12 cellular contexts compared by ENCODE assay signal in the genomic region with DNA sequence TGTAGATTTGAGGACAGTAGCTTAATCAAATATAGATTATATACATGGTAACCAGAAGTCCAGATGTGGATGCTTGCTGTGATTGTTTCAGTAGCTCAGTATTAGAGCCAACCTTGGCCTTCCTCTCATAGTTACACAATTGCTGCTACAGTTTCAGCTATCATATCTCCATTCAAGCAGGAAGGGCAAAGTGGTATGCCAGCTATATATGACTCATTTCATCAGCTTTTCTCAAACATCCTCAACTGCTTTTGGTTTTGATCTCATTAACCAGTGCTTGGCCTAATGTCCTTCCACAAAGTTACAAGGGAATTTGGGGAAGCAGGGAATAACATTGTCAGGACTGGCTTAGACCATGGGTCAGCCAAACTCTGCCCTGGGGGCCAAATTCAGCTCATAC.
DNase-seq lines count a peak whose midpoint lies in the region; ATAC-seq and TF ChIP-seq lines count a peak whose summit lies in the region.
"Had no signal": no experiment of that assay in that cellular context is flagged by ENCODE, and none has a peak within 500 bp of the region (broad histone marks: within the 10 kb centered on the region; RNA-seq: fewer than 3 reads in every experiment).

No MANE protein-coding gene starts in this region.

- ATAC-seq in GM18867 (IDR thresholded peaks at IDR 0.05; ENCODE audit: unreplicated experiment) (peak; percentile 96), HG03520 (IDR thresholded peaks at IDR 0.05; ENCODE audit: unreplicated experiment) (peak; percentile 50), esophagus mucosa (peak; percentile 59)
- no peak for ATAC-seq in stimulated activated effector memory CD8-positive, alpha-beta T cell treated with anti-CD3 and anti-CD28 coated beads, Interleukin-12 subunit alpha, Interleukin-12 subunit beta, amount 100 ng/mL, for 72 hours

- TF ChIP-seq CTCF in A673 (conservative IDR thresholded peaks at IDR 0.05; ENCODE audit: low read depth, low read length) (no peak), WERI-Rb-1 (IDR thresholded peaks at IDR 0.05; ENCODE audit: low read depth, low read length) (no peak)

- H3K9me3 ChIP-seq in A673 (ENCODE audit: low read depth, low read length, poor library complexity, severe bottlenecking) (no peaks in the 10 kb centered on the region), WERI-Rb-1 (ENCODE audit: severe bottlenecking) (no peaks in the 10 kb centered on the region)

- BruUV-seq in A673 (replicated peaks; lab: Mats Ljungman, UMichigan) = no TSS peak

- DNase-seq in A673 (ENCODE audit: low spot score) = peak; percentile 13
- no peak for DNase-seq in stimulated activated effector memory CD8-positive, alpha-beta T cell treated with anti-CD3 and anti-CD28 coated beads, Interleukin-12 subunit alpha, Interleukin-12 subunit beta, amount 100 ng/mL, for 72 hours (ENCODE audit: low spot score in 2 of 2)
- no peak for DNase-seq in NCI-H2196 (lab: John Stamatoyannopoulos, UW; ENCODE audit: unreplicated experiment)
- no peak for DNase-seq in WERI-Rb-1
- no peak for DNase-seq in NCI-H1930 (lab: John Stamatoyannopoulos, UW)
- DNase-seq: COR-L47, NCI-H774, substantia nigra had no signal

- H3K36me3 ChIP-seq in A673 (ENCODE audit: insufficient read depth, low read length, poor library complexity, severe bottlenecking) (no peaks in the 10 kb centered on the region), WERI-Rb-1 (no peaks in the 10 kb centered on the region)

- no peak overlapping the region for H3K4me3 ChIP-seq in A673 (ENCODE audit: low read depth, low read length, poor library complexity, severe bottlenecking)
- no peak overlapping the region for H3K4me3 ChIP-seq in WERI-Rb-1 (ENCODE audit: low read depth, low read length)

- H3K4me1 ChIP-seq in A673 (ENCODE audit: insufficient read depth, low read length, poor library complexity, severe bottlenecking) = peaks cover 4% of the 10 kb centered on the region
- H3K4me1 ChIP-seq: parathyroid adenoma had no signal

- no peak overlapping the region for H3K4me3 Mint-ChIP-seq in stimulated activated effector memory CD8-positive, alpha-beta T cell treated with anti-CD3 and anti-CD28 coated beads, Interleukin-12 subunit alpha, Interleukin-12 subunit beta, amount 100 ng/mL, for 72 hours

- no peaks in the 10 kb centered on the region for H3K9me3 Mint-ChIP-seq in stimulated activated effector memory CD8-positive, alpha-beta T cell treated with anti-CD3 and anti-CD28 coated beads, Interleukin-12 subunit alpha, Interleukin-12 subunit beta, amount 100 ng/mL, for 72 hours

- POLR2A ChIA-PET in A673 (lab: Charles Lee; ENCODE audit: low non-redundant PET) = no interaction called here

- H3K27me3 ChIP-seq in A673 (replicated peaks; ENCODE audit: insufficient read depth, low read depth, low read length, poor library complexity) = no peaks in the 10 kb centered on the region
- no peaks in the 10 kb centered on the region for H3K27me3 ChIP-seq in WERI-Rb-1 (ENCODE audit: insufficient read depth, low read depth, severe bottlenecking)

- H3K27ac Mint-ChIP-seq in stimulated activated effector memory CD8-positive, alpha-beta T cell treated with anti-CD3 and anti-CD28 coated beads, Interleukin-12 subunit alpha, Interleukin-12 subunit beta, amount 100 ng/mL, for 72 hours = no peak overlapping the region

- H3K36me3 Mint-ChIP-seq in stimulated activated effector memory CD8-positive, alpha-beta T cell treated with anti-CD3 and anti-CD28 coated beads, Interleukin-12 subunit alpha, Interleukin-12 subunit beta, amount 100 ng/mL, for 72 hours = no peaks in the 10 kb centered on the region

- intact Hi-C loops in A673 (cut with micrococcal nuclease; ENCODE audit: unreplicated experiment) = no loop called here

- H3K27ac ChIP-seq in A673 (ENCODE audit: low read depth, low read length, poor library complexity, severe bottlenecking) (no peak overlapping the region), WERI-Rb-1 (no peak overlapping the region)
- H3K27ac ChIP-seq: parathyroid adenoma had no signal

- CTCF ChIA-PET in A673 (lab: Charles Lee) = no interaction called here

- H3K4me1 Mint-ChIP-seq in stimulated activated effector memory CD8-positive, alpha-beta T cell treated with anti-CD3 and anti-CD28 coated beads, Interleukin-12 subunit alpha, Interleukin-12 subunit beta, amount 100 ng/mL, for 72 hours = no peaks in the 10 kb centered on the region
